In genomic region chr5:82884821-82885471, GRCh38 we compare ENCODE assay signal across 19 cellular contexts.
"Had no signal": no experiment of that assay in that cellular context is flagged by ENCODE, and none has a peak within 500 bp of the region (broad histone marks: within the 10 kb centered on the region; RNA-seq: fewer than 3 reads in every experiment).

No MANE protein-coding gene starts in this region.

- H3K27ac Mint-ChIP-seq: activated CD8-positive, alpha-beta memory T cell treated with anti-CD3 and anti-CD28 coated beads, Interleukin-2, amount 10 ng/mL, durations not matched to agents 7 days and 5 days; activated naive CD4-positive, alpha-beta T cell treated with anti-CD3 and anti-CD28 coated beads, Interleukin-2, amount 50 U/mL, for 24 hours; activated T-cell treated with anti-CD3 and anti-CD28 coated beads, Interleukin-2, amount 50 U/mL, for 24 hours; effector memory CD8-positive, alpha-beta T cell; immature natural killer cell; T-helper 17 cell had no signal

- H3K4me1 Mint-ChIP-seq: brain; central memory CD8-positive, alpha-beta T cell; immature natural killer cell had no signal

- H3K9me3 ChIP-seq: thyroid gland, vagina had no signal

- H3K4me3 Mint-ChIP-seq: activated CD8-positive, alpha-beta memory T cell treated with anti-CD3 and anti-CD28 coated beads, Interleukin-2, amount 10 ng/mL, durations not matched to agents 7 days and 5 days; activated naive CD4-positive, alpha-beta T cell treated with anti-CD3 and anti-CD28 coated beads, Interleukin-2, amount 50 U/mL, for 24 hours; activated T-cell treated with anti-CD3 and anti-CD28 coated beads, Interleukin-2, amount 50 U/mL, for 24 hours; brain; central memory CD8-positive, alpha-beta T cell; effector memory CD8-positive, alpha-beta T cell; immature natural killer cell; T-helper 17 cell had no signal

- H3K27me3 ChIP-seq: neutrophil, thyroid gland, vagina had no signal

- H3K36me3 ChIP-seq: neutrophil, thyroid gland, vagina had no signal

- DNase-seq: activated CD4-positive, alpha-beta T cell treated with anti-CD3 and anti-CD28 coated beads, Interleukin-2, amount 50 U/mL, for 48 hours; activated CD4-positive, CD25-positive, alpha-beta regulatory T cell treated with anti-CD3 and anti-CD28 coated beads, Interleukin-2, amount 50 U/mL, for 72 hours; activated CD8-positive, alpha-beta memory T cell treated with anti-CD3 and anti-CD28 coated beads, Interleukin-2, amount 10 ng/mL, durations not matched to agents 7 days and 5 days; activated effector memory CD4-positive, alpha-beta T cell treated with Interleukin-2 at 50 U/mL for 16 hours; activated T-cell treated with anti-CD3 and anti-CD28 coated beads, Interleukin-2, amount 50 U/mL, for 24 hours; amniotic stem cell; effector memory CD8-positive, alpha-beta T cell; erythroblast; immature natural killer cell; left colon; small intestine; T-helper 17 cell; thyroid gland had no signal

- H3K36me3 Mint-ChIP-seq: activated CD8-positive, alpha-beta memory T cell treated with anti-CD3 and anti-CD28 coated beads, Interleukin-2, amount 10 ng/mL, durations not matched to agents 7 days and 5 days; immature natural killer cell had no signal

- ATAC-seq: activated CD8-positive, alpha-beta memory T cell treated with anti-CD3 and anti-CD28 coated beads, Interleukin-2, amount 10 ng/mL, durations not matched to agents 7 days and 5 days; effector memory CD8-positive, alpha-beta T cell; left colon; T-helper 17 cell had no signal

- H3K4me1 ChIP-seq: vagina had no signal

- H3K27ac ChIP-seq: neutrophil, thyroid gland, vagina had no signal

- H3K4me3 ChIP-seq: thyroid gland, vagina had no signal

- H3K27me3 Mint-ChIP-seq: activated CD8-positive, alpha-beta memory T cell treated with anti-CD3 and anti-CD28 coated beads, Interleukin-2, amount 10 ng/mL, durations not matched to agents 7 days and 5 days; brain; central memory CD8-positive, alpha-beta T cell; effector memory CD8-positive, alpha-beta T cell had no signal

- FAIRE-seq: small intestine, TTC549 had no signal
